4 cellular contexts compared by ENCODE assay signal in genomic region chr5:170126061-170126460, GRCh38. TPM values are rescaled to one million over a fixed set of nuclear protein-coding genes. Genes with fewer than 3 reads are reported as not detected.
"Had no signal": no experiment of that assay in that cellular context is flagged by ENCODE, and none has a peak within 500 bp of the region (broad histone marks: within the 10 kb centered on the region; RNA-seq: fewer than 3 reads in every experiment).

No MANE protein-coding gene starts in this region.

- H3K4me3 ChIP-seq: GM12878 had no signal

- DNase-seq: GDM1, GF-D8 had no signal

- ATAC-seq: GM12878 had no signal

RNA-seq across cellular contexts. Expression of gene FOXI1, which starts 20.4 kb away (rescaled TPM):
- total RNA-seq: G401, GM12878 had no signal
- polyA plus RNA-seq: GM12878 had no signal
